In the genomic region with DNA sequence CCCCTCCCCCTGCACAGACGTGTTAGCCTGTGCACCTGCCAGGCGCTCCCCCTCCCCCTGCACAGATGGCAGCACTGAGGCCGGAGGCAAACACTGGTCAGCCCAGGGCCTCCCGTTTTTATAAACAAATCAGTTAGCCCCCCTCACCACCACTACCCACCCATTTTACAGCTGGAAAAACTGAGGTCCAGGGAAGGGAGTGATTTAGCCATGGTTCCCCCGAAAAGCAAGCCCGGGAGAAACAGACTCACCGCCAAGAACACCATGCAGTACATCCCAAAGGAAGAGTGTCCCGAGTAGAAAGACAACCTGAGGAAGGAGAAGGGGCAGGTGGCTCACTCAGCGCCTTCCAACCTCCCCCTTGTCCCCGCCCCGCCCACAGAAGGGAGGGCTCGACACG, we compare ENCODE assay signal across 1 cellular context.
TF ChIP-seq lines count a peak whose summit lies in the region.

No MANE protein-coding gene starts in this region.

TF ChIP-seq in GM23338, 12 proteins besides CTCF, POLR2A, EP300 and RAD21 (continued from another document):
- TF ChIP-seq ETS1 (IDR thresholded peaks at IDR 0.05), result no peak
- no peak for TF ChIP-seq STAT1 (IDR thresholded peaks at IDR 0.05; ENCODE audit: unreplicated experiment)
- no peak for TF ChIP-seq EZH2phosphoT487 (IDR thresholded peaks at IDR 0.05; ENCODE audit: unreplicated experiment)
- TF ChIP-seq, protein P1, sequence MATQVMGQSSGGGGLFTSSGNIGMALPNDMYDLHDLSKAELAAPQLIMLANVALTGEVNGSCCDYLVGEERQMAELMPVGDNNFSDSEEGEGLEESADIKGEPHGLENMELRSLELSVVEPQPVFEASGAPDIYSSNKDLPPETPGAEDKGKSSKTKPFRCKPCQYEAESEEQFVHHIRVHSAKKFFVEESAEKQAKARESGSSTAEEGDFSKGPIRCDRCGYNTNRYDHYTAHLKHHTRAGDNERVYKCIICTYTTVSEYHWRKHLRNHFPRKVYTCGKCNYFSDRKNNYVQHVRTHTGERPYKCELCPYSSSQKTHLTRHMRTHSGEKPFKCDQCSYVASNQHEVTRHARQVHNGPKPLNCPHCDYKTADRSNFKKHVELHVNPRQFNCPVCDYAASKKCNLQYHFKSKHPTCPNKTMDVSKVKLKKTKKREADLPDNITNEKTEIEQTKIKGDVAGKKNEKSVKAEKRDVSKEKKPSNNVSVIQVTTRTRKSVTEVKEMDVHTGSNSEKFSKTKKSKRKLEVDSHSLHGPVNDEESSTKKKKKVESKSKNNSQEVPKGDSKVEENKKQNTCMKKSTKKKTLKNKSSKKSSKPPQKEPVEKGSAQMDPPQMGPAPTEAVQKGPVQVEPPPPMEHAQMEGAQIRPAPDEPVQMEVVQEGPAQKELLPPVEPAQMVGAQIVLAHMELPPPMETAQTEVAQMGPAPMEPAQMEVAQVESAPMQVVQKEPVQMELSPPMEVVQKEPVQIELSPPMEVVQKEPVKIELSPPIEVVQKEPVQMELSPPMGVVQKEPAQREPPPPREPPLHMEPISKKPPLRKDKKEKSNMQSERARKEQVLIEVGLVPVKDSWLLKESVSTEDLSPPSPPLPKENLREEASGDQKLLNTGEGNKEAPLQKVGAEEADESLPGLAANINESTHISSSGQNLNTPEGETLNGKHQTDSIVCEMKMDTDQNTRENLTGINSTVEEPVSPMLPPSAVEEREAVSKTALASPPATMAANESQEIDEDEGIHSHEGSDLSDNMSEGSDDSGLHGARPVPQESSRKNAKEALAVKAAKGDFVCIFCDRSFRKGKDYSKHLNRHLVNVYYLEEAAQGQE (IDR thresholded peaks at IDR 0.05; ENCODE audit: unreplicated experiment), result no peak
- TF ChIP-seq CREB1 (CRISPR knock-in tag; IDR thresholded peaks at IDR 0.05; ENCODE audit: low read depth), result no peak
- no peak for TF ChIP-seq ZNF114 (CRISPR knock-in tag; IDR thresholded peaks at IDR 0.05)
- TF ChIP-seq EZH2 (IDR thresholded peaks at IDR 0.05; ENCODE audit: low read depth, unreplicated experiment), result no peak
- TF ChIP-seq POLR2AphosphoS5 (IDR thresholded peaks at IDR 0.05; ENCODE audit: low read depth), result no peak
- TF ChIP-seq ZNF331 (CRISPR knock-in tag; IDR thresholded peaks at IDR 0.05; ENCODE audit: low read depth), result no peak
TF ChIP-seq in GM23338: peak in this region for 0.
